ENCODE assay signal across 8 cellular contexts in genomic region chr21:26717146-26717739, GRCh38.
DNase-seq lines count a peak whose midpoint lies in the region; ATAC-seq and TF ChIP-seq lines count a peak whose summit lies in the region.

No MANE protein-coding gene starts in this region.

- H3K27ac ChIP-seq in gastroesophageal sphincter = no peak overlapping the region

- H3K36me3 Mint-ChIP-seq in immature natural killer cell = no peaks in the 10 kb centered on the region

- peaks cover 0 to 5% (median 0%) of the 10 kb centered on the region in 3 donors for H3K4me1 ChIP-seq in gastroesophageal sphincter

- no peaks in the 10 kb centered on the region for H3K4me1 Mint-ChIP-seq in immature natural killer cell

- TF ChIP-seq POLR2A in gastroesophageal sphincter (IDR thresholded peaks at IDR 0.05) = no peak

- 14% methylated on average over 5 of the region's 5 CpGs for WGBS in gastroesophageal sphincter (ENCODE audit: low coverage in 1 of 2), 2 donors

- H3K4me3 ChIP-seq in gastroesophageal sphincter = no peak overlapping the region

- H3K27ac Mint-ChIP-seq in immature natural killer cell = no peak overlapping the region

- TF ChIP-seq CTCF in GM20000 (IDR thresholded peaks at IDR 0.05; ENCODE audit: extremely low read depth, missing control alignments) = no peak
- TF ChIP-seq CTCF in gastroesophageal sphincter (IDR thresholded peaks at IDR 0.05) = peak; percentile 50 to 66 (median 60)

- peaks cover 0 to 2% (median 0%) of the 10 kb centered on the region in 6 donors for H3K9me3 Mint-ChIP-seq in immature natural killer cell

- TF ChIP-seq EP300 in gastroesophageal sphincter (IDR thresholded peaks at IDR 0.05) = no peak

- in situ Hi-C loops in SK-MEL-5 (cut with HindIII; ENCODE audit: low pct_unique_long_range_greater_than_20kb, low sequenced_read_pairs) = no loop called here

- H3K4me3 Mint-ChIP-seq in immature natural killer cell = no peak overlapping the region

- H3K27me3 Mint-ChIP-seq in immature natural killer cell (ENCODE audit: low read depth in 3 of 3) = peaks cover 0 to 3% (median 0%) of the 10 kb centered on the region in 3 donors

- H3K9me3 ChIP-seq in gastroesophageal sphincter = no peaks in the 10 kb centered on the region

- H3K27me3 ChIP-seq in gastroesophageal sphincter = peaks cover 3% of the 10 kb centered on the region

- ATAC-seq in gastroesophageal sphincter (no peak), HG03342 (IDR thresholded peaks at IDR 0.05; ENCODE audit: unreplicated experiment) (no peak), HG03521 (IDR thresholded peaks at IDR 0.05; ENCODE audit: unreplicated experiment) (no peak)

- peak; percentile 28 for DNase-seq in A172 (ENCODE audit: low spot score)
- peak; percentile 13 for DNase-seq in GM20000 (ENCODE audit: low spot score)
- DNase-seq in SK-MEL-5 (ENCODE audit: low read depth, low spot score) = peak; percentile 37
- DNase-seq in immature natural killer cell = no peak
- DNase-seq in HuH-7.5 (ENCODE audit: low spot score) = no peak

- H3K36me3 ChIP-seq in gastroesophageal sphincter = no peaks in the 10 kb centered on the region

Comparison
In these comparisons a context has a peak if more than half of its experiments do, and no peak if none do; other contexts are left out.
1. DNase-seq: peak in A172 (single experiment), GM20000 (single experiment) and SK-MEL-5 (single experiment); none in immature natural killer cell (0 of 3) and HuH-7.5 (single experiment).